ENCODE assay signal across 18 cellular contexts in genomic region chr14:97061198-97061597, GRCh38.
"Had no signal": no experiment of that assay in that cellular context is flagged by ENCODE, and none has a peak within 500 bp of the region (broad histone marks: within the 10 kb centered on the region; RNA-seq: fewer than 3 reads in every experiment).

No MANE protein-coding gene starts in this region.

- H3K27ac Mint-ChIP-seq: activated naive CD4-positive, alpha-beta T cell treated with anti-CD3 and anti-CD28 coated beads for 36 hours; nephron; stimulated activated naive CD8-positive, alpha-beta T cell treated with anti-CD3 and anti-CD28 coated beads, Interleukin-15, amount 100 ng/mL, for 72 hours; T-helper 17 cell had no signal

- DNase-seq: activated CD4-positive, alpha-beta T cell treated with anti-CD3 and anti-CD28 coated beads for 4 hours; activated CD4-positive, alpha-beta T cell treated with anti-CD3 and anti-CD28 coated beads, Interleukin-2, amount 50 U/mL, for 48 hours; activated CD4-positive, CD25-positive, alpha-beta regulatory T cell; activated naive CD4-positive, alpha-beta T cell treated with anti-CD3 and anti-CD28 coated beads for 36 hours; activated T-cell treated with anti-CD3 and anti-CD28 coated beads, Interleukin-2, amount 50 U/mL, for 48 hours; cerebellar nuclear complex; heart left ventricle; islet precursor cell; lower lobe of right lung; pancreas; stimulated activated CD4-positive, alpha-beta T cell treated with anti-CD3 and anti-CD28 coated beads, Interleukin-12 subunit alpha, Interleukin-12 subunit beta, amount 100 ng/mL, for 4 hours; stimulated activated naive CD8-positive, alpha-beta T cell treated with anti-CD3 and anti-CD28 coated beads, Interleukin-15, amount 100 ng/mL, for 72 hours; T-helper 17 cell; upper lobe of left lung had no signal

- H3K4me3 ChIP-seq: coronary artery, esophagus muscularis mucosa, heart left ventricle, lower lobe of right lung, pancreas, suprapubic skin, upper lobe of left lung had no signal

- H3K4me1 ChIP-seq: esophagus muscularis mucosa, heart left ventricle, lower lobe of right lung, pancreas, suprapubic skin, upper lobe of left lung had no signal

- H3K27me3 ChIP-seq: upper lobe of left lung had no signal

- H3K9me3 ChIP-seq: esophagus muscularis mucosa, heart left ventricle, lower lobe of right lung, pancreas, suprapubic skin, upper lobe of left lung had no signal

- H3K27ac ChIP-seq: coronary artery, esophagus muscularis mucosa, heart left ventricle, lower lobe of right lung, pancreas, suprapubic skin, upper lobe of left lung had no signal

- H3K9me3 Mint-ChIP-seq: activated naive CD4-positive, alpha-beta T cell treated with anti-CD3 and anti-CD28 coated beads for 36 hours; nephron; stimulated activated naive CD8-positive, alpha-beta T cell treated with anti-CD3 and anti-CD28 coated beads, Interleukin-15, amount 100 ng/mL, for 72 hours had no signal

- H3K27me3 Mint-ChIP-seq: stimulated activated naive CD8-positive, alpha-beta T cell treated with anti-CD3 and anti-CD28 coated beads, Interleukin-15, amount 100 ng/mL, for 72 hours had no signal

- H3K36me3 ChIP-seq: esophagus muscularis mucosa, heart left ventricle, lower lobe of right lung, pancreas, suprapubic skin, upper lobe of left lung had no signal

- H3K4me3 Mint-ChIP-seq: activated naive CD4-positive, alpha-beta T cell treated with anti-CD3 and anti-CD28 coated beads for 36 hours; nephron; stimulated activated naive CD8-positive, alpha-beta T cell treated with anti-CD3 and anti-CD28 coated beads, Interleukin-15, amount 100 ng/mL, for 72 hours; T-helper 17 cell had no signal

- H3K4me1 Mint-ChIP-seq: nephron, T-helper 17 cell had no signal
